ENCODE assay signal across 9 cellular contexts in genomic region chr3:195558602-195559001, GRCh38. TPM values are rescaled to one million over a fixed set of nuclear protein-coding genes. Genes with fewer than 3 reads are reported as not detected.
DNase-seq lines count a peak whose midpoint lies in the region; ATAC-seq and TF ChIP-seq lines count a peak whose summit lies in the region.
"Had no signal": no experiment of that assay in that cellular context is flagged by ENCODE, and none has a peak within 500 bp of the region (broad histone marks: within the 10 kb centered on the region; RNA-seq: fewer than 3 reads in every experiment).

No MANE protein-coding gene starts in this region.

- no peak overlapping the region for H3K27ac Mint-ChIP-seq in Caco-2 (ENCODE audit: unreplicated experiment)
- H3K27ac Mint-ChIP-seq in naive thymus-derived CD8-positive, alpha-beta T cell, result peak overlapping the region in 9 of 10 donors; percentile 9 to 87 (median 64)

- in situ Hi-C loops in GM23248 (cut with MboI), result no loop called here

- H3K36me3 ChIP-seq in Caco-2 (ENCODE audit: control insufficient read depth, insufficient read depth, low read length), result no peaks in the 10 kb centered on the region
- H3K36me3 ChIP-seq in GM23248 (ENCODE audit: low read depth), result no peaks in the 10 kb centered on the region
- H3K36me3 ChIP-seq in breast epithelium, result no peaks in the 10 kb centered on the region
- no peaks in the 10 kb centered on the region for H3K36me3 ChIP-seq in stomach
- H3K36me3 ChIP-seq: upper lobe of left lung had no signal

- POLR2A ChIA-PET in Caco-2 (lab: Charles Lee), result no interaction called here
- POLR2A ChIA-PET in naive thymus-derived CD8-positive, alpha-beta T cell (lab: Charles Lee), result interaction anchor here (0.6 kb wide), 1 partner anchor 26 kb away, joined by 5 read pairs; no protein-coding TSS in a partner anchor

- intact Hi-C loops in Caco-2 (cut with micrococcal nuclease; ENCODE audit: unreplicated experiment) (loop anchor here (1.0 kb wide), 1 partner anchor 292 kb away; no protein-coding TSS in a partner anchor), breast epithelium (cut with DNase I; ENCODE audit: low total_unique reads) (no loop called here), stomach (cut with DNase I; ENCODE audit: low total_unique reads) (no loop called here)

- TF ChIP-seq CTCF in Caco-2 (IDR thresholded peaks at IDR 0.05; ENCODE audit: insufficient read depth in 1 of 2, low read depth in 1 of 2, low read length in 1 of 2, severe bottlenecking in 1 of 2, unreplicated experiment in 1 of 2) (peak; percentile 48 to 71), breast epithelium (IDR thresholded peaks at IDR 0.05) (peak in 2 of 3 donors; percentile 43 to 61), stomach (IDR thresholded peaks at IDR 0.05) (peak in 1 of 7 experiments; percentile 7)

- H3K27me3 ChIP-seq in Caco-2 (replicated peaks; ENCODE audit: control insufficient read depth, insufficient read depth, low read length), result no peaks in the 10 kb centered on the region
- peaks cover 6% of the 10 kb centered on the region for H3K27me3 ChIP-seq in GM23248 (replicated peaks; ENCODE audit: insufficient read depth)
- H3K27me3 ChIP-seq in breast epithelium, result no peaks in the 10 kb centered on the region
- H3K27me3 ChIP-seq in stomach, result no peaks in the 10 kb centered on the region
- H3K27me3 ChIP-seq: upper lobe of left lung had no signal

- no peaks in the 10 kb centered on the region for H3K9me2 ChIP-seq in GM23248 (ENCODE audit: insufficient read depth)

- H4K20me1 ChIP-seq in GM23248 (ENCODE audit: insufficient read depth), result no peaks in the 10 kb centered on the region

- H3K4me1 ChIP-seq in Caco-2 (peaks cover 28% of the 10 kb centered on the region), GM23248 (ENCODE audit: insufficient read depth) (no peaks in the 10 kb centered on the region), breast epithelium (no peaks in the 10 kb centered on the region), stomach (no peaks in the 10 kb centered on the region)
- H3K4me1 ChIP-seq: upper lobe of left lung had no signal

- no peak overlapping the region for H3K4me3 Mint-ChIP-seq in Caco-2 (ENCODE audit: unreplicated experiment)
- no peak overlapping the region for H3K4me3 Mint-ChIP-seq in naive thymus-derived CD8-positive, alpha-beta T cell

- H3K9me3 Mint-ChIP-seq in Caco-2 (ENCODE audit: unreplicated experiment), result peaks cover 9% of the 10 kb centered on the region
- no peaks in the 10 kb centered on the region for H3K9me3 Mint-ChIP-seq in naive thymus-derived CD8-positive, alpha-beta T cell

- H3K9ac ChIP-seq in GM23248, result no peak overlapping the region

- H3K9me3 ChIP-seq in Caco-2 (no peaks in the 10 kb centered on the region), GM23248 (ENCODE audit: low read depth) (no peaks in the 10 kb centered on the region), breast epithelium (no peaks in the 10 kb centered on the region), stomach (no peaks in the 10 kb centered on the region)
- H3K9me3 ChIP-seq: upper lobe of left lung had no signal

- no TSS peak for BruUV-seq in Caco-2 (replicated peaks; lab: Mats Ljungman, UMichigan)

- H3K4me3 ChIP-seq in Caco-2 (ENCODE audit: low read depth, low read length), result no peak overlapping the region
- H3K4me3 ChIP-seq in GM23248, result no peak overlapping the region
- no peak overlapping the region for H3K4me3 ChIP-seq in breast epithelium
- no peak overlapping the region for H3K4me3 ChIP-seq in stomach
- H3K4me3 ChIP-seq: upper lobe of left lung had no signal

- 36 to 37% methylated on average over 3 of the region's 3 CpGs for WGBS in GM23248 (ENCODE audit: low coverage in 1 of 2, low lambda C conversion rate in 2 of 2, missing lambda C conversion rate in 2 of 2), 2 experiments
- 47 to 59% (median 52%) methylated on average over 3 of the region's 3 CpGs for WGBS in stomach, 5 donors

- H3K4me1 Mint-ChIP-seq in Caco-2 (ENCODE audit: low read depth, unreplicated experiment), result peaks cover 13% of the 10 kb centered on the region
- H3K4me1 Mint-ChIP-seq in naive thymus-derived CD8-positive, alpha-beta T cell, result peaks cover 16 to 38% (median 31%) of the 10 kb centered on the region in 4 donors

- CTCF ChIA-PET in Caco-2 (lab: Charles Lee), result interaction anchor here (0.5 kb wide), 1 partner anchor 25 kb away, joined by 3 read pairs; the partner anchor contains the start of gene APOD

- H3K79me2 ChIP-seq in GM23248 (ENCODE audit: insufficient read depth), result no peaks in the 10 kb centered on the region

- H3K27me3 Mint-ChIP-seq in Caco-2 (ENCODE audit: insufficient read depth, unreplicated experiment), result no peaks in the 10 kb centered on the region
- H3K27me3 Mint-ChIP-seq in naive thymus-derived CD8-positive, alpha-beta T cell, result no peaks in the 10 kb centered on the region

- no peak overlapping the region for H3K4me2 ChIP-seq in GM23248 (ENCODE audit: unreplicated experiment)

- TF ChIP-seq POLR2A in breast epithelium (IDR thresholded peaks at IDR 0.05) (no peak), stomach (IDR thresholded peaks at IDR 0.05) (no peak)

- no peaks in the 10 kb centered on the region for H3F3A ChIP-seq in GM23248 (ENCODE audit: insufficient read depth)

- H3K27ac ChIP-seq in GM23248, result no peak overlapping the region
- H3K27ac ChIP-seq in breast epithelium, result no peak overlapping the region
- H3K27ac ChIP-seq in stomach, result no peak overlapping the region
- H3K27ac ChIP-seq: upper lobe of left lung had no signal

- ATAC-seq in naive thymus-derived CD8-positive, alpha-beta T cell, result peak; percentile 78 to 90

- no peak for TF ChIP-seq EP300 in stomach (IDR thresholded peaks at IDR 0.05)

- H3K36me3 Mint-ChIP-seq in Caco-2 (ENCODE audit: insufficient read depth, unreplicated experiment), result peaks cover 14% of the 10 kb centered on the region
- H3K36me3 Mint-ChIP-seq in naive thymus-derived CD8-positive, alpha-beta T cell, result no peaks in the 10 kb centered on the region

- H2AFZ ChIP-seq in GM23248, result no peak overlapping the region

- peak; percentile 70 to 71 for DNase-seq in Caco-2
- peak; percentile 41 for DNase-seq in GM23248
- DNase-seq in NCI-H510A (lab: John Stamatoyannopoulos, UW), result peak; percentile 71
- DNase-seq in breast epithelium (ENCODE audit: low spot score in 2 of 2), result no peak
- DNase-seq in naive thymus-derived CD8-positive, alpha-beta T cell, result peak in 7 of 10 donors; percentile 33 to 75 (median 64)
- no peak for DNase-seq in cortex of kidney (lab: John Stamatoyannopoulos, UW)
- no peak for DNase-seq in T-helper 9 cell
- no peak for DNase-seq in stomach

RNA-seq across cellular contexts. Expression of gene PPP1R2, which starts 15.5 kb away (rescaled TPM):
- total RNA-seq in Caco-2 (2022) (135 and 150 TPM in 2 replicates), breast epithelium (10 to 100 TPM; 44.8 to 65.7 (median 61.6) TPM), stomach (100 to 1,000 TPM in 1 of 5 donors, 10 to 100 TPM in 4; 29.2 to 102 (median 62.0) TPM)
- total RNA-seq in GM23248 (2014; rRNA removed; shearing (Covaris generic)), result 50.9 and 52.4 TPM in 2 replicates
- polyA plus RNA-seq in GM23248 (2016; fragmentation: Nextera tagmentation; extraction: Ambion mirVana) (55.8 and 68.2 TPM in 2 replicates), stomach (10 to 100 TPM; 21.4 to 25.1 (median 21.7) TPM)
- 100 to 1,000 TPM; 140 to 147 TPM for total RNA-seq in naive thymus-derived CD8-positive, alpha-beta T cell
- polyA plus RNA-seq in naive thymus-derived CD8-positive, alpha-beta T cell, result 100 to 1,000 TPM; 244 to 265 (median 245) TPM

RNA-seq across cellular contexts. Expression of gene APOD, which starts 25.1 kb away (rescaled TPM):
- total RNA-seq in Caco-2 (2022), result 62.0 and 101 TPM in 2 replicates
- 0.97 TPM in 1 of 2 replicates, not detected in the other for total RNA-seq in GM23248 (2014; rRNA removed; shearing (Covaris generic))
- 3.7 and 4.7 TPM in 2 replicates for polyA plus RNA-seq in GM23248 (2016; fragmentation: Nextera tagmentation; extraction: Ambion mirVana)
- 1,000 to 10,000 TPM in 2 of 3 donors, 100 to 1,000 TPM in 1; 651 to 2,224 (median 1,247) TPM for total RNA-seq in breast epithelium
- not detected for total RNA-seq in naive thymus-derived CD8-positive, alpha-beta T cell
- polyA plus RNA-seq in naive thymus-derived CD8-positive, alpha-beta T cell, result not detected
- 100 to 1,000 TPM in 4 of 5 donors, 10 to 100 TPM in 1; 33.0 to 941 (median 223) TPM for total RNA-seq in stomach
- polyA plus RNA-seq in stomach, result 100 to 1,000 TPM in 2 of 3 donors, 10 to 100 TPM in 1; 76.9 to 258 (median 109) TPM

Comparison
In these comparisons a context has a peak if more than half of its experiments do, and no peak if none do; other contexts are left out.
1. DNase-seq: peak in Caco-2 (2 of 2), GM23248 (single experiment), NCI-H510A (single experiment) and naive thymus-derived CD8-positive, alpha-beta T cell (7 of 10); none in breast epithelium (0 of 2), cortex of kidney (single experiment), T-helper 9 cell (single experiment) and stomach (single experiment).
2. RNA of gene APOD, which starts 25.1 kb away (total RNA-seq): 651 to 2,224 TPM in breast epithelium, 33.0 to 941 TPM in stomach and 62.0 to 101 TPM in Caco-2; 0.97 TPM in GM23248 and not detected in naive thymus-derived CD8-positive, alpha-beta T cell; every median in the first group is over 10 times any median in the second.